22 cellular contexts compared by ENCODE assay signal in the genomic region with DNA sequence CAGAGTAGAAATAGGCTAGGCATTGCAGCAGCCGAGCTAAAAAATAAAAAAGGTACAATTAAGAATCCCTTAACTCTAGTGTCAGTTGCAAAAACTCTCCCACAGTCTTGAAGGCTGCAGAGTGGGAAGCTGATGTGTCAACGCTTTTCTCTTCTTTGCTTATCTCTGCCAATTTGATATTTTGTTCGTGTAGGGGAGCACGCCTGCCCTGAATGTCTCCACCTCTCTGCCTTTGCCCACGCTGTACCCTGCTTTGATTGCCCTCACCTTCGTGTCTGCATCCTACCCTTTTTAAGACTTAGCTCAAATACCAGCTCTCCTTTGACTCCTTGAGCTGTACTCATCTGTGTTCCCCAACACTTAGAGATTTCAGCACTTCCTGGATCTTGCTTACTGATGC.
DNase-seq lines count a peak whose midpoint lies in the region; ATAC-seq, FAIRE-seq and TF ChIP-seq lines count a peak whose summit lies in the region.
"Had no signal": no experiment of that assay in that cellular context is flagged by ENCODE, and none has a peak within 500 bp of the region (broad histone marks: within the 10 kb centered on the region; RNA-seq: fewer than 3 reads in every experiment).

No MANE protein-coding gene starts in this region.

- H3K36me3 ChIP-seq in GM23338 (ENCODE audit: insufficient read depth) (no peaks in the 10 kb centered on the region), H1 (ENCODE audit: control insufficient read depth in 2 of 4, insufficient read depth in 4 of 4, low read length in 3 of 4) (peaks cover 0 to 6% (median 0%) of the 10 kb centered on the region in 4 experiments; a peak in 1 of 8 replicates), Karpas-422 (ENCODE audit: insufficient read depth, low read length) (no peaks in the 10 kb centered on the region)
- H3K36me3 ChIP-seq: BLaER1, HAP-1 had no signal

- H3K9me2 ChIP-seq in GM23338 (ENCODE audit: insufficient read depth) = no peaks in the 10 kb centered on the region; the same call in 1 of the 2 replicates
- H3K9me2 ChIP-seq in Karpas-422 (replicated peaks; ENCODE audit: insufficient read depth, low read length) = no peaks in the 10 kb centered on the region

- H4K20me1 ChIP-seq in GM23338 (replicated peaks; ENCODE audit: insufficient read depth) (no peaks in the 10 kb centered on the region), H1 (replicated peaks in 1 of 2; ENCODE audit: control insufficient read depth in 1 of 2, insufficient read depth in 2 of 2, low read length in 2 of 2) (no peaks in the 10 kb centered on the region), Karpas-422 (ENCODE audit: insufficient read depth, low read depth, low read length) (no peaks in the 10 kb centered on the region), H9 (ENCODE audit: control insufficient read depth, insufficient read depth, insufficient read length) (no peaks in the 10 kb centered on the region)
- H4K20me1 ChIP-seq: BLaER1 had no signal

- no peak overlapping the region; the same call in 1 of the 2 replicates for H2BK12ac ChIP-seq in H1 (ENCODE audit: low read depth, low read length)
- H2BK12ac ChIP-seq in H9 (ENCODE audit: insufficient read length, low read depth, low read length) = no peak overlapping the region

- no peak overlapping the region for H2BK15ac ChIP-seq in H1 (ENCODE audit: low read length)
- no peak overlapping the region for H2BK15ac ChIP-seq in H9 (ENCODE audit: low read depth, low read length)

- TF ChIP-seq EP300 in H1 (IDR thresholded peaks at IDR 0.05; ENCODE audit: borderline replicate concordance in 1 of 2, low read depth in 2 of 2, low read length in 2 of 2) = no peak

- H3K9me3 Mint-ChIP-seq in GM23338 = peaks cover 2% of the 10 kb centered on the region; the same call in 1 of the 3 replicates
- H3K9me3 Mint-ChIP-seq in progenitor cell of endocrine pancreas (ENCODE audit: low read depth) = no peaks in the 10 kb centered on the region
- H3K9me3 Mint-ChIP-seq in H9 = peaks cover 3 to 4% of the 10 kb centered on the region in 2 experiments; a peak in 3 of 5 replicates

- H3K79me1 ChIP-seq in H1 (ENCODE audit: low read depth, low read length) (no peaks in the 10 kb centered on the region), H9 (ENCODE audit: insufficient read depth, low read depth, low read length, poor library complexity, severe bottlenecking) (no peaks in the 10 kb centered on the region)

- no peak overlapping the region for H2BK120ac ChIP-seq in H1 (replicated peaks; ENCODE audit: low read depth, low read length)
- no peak overlapping the region for H2BK120ac ChIP-seq in H9 (ENCODE audit: low read depth, low read length, poor library complexity, severe bottlenecking)

- H2BK5ac ChIP-seq in H1 (ENCODE audit: low read depth, low read length) (no peak overlapping the region), H9 (ENCODE audit: insufficient read length, low read length) (no peak overlapping the region)

- H3F3A ChIP-seq in GM23338 (replicated peaks; ENCODE audit: low read depth) = no peaks in the 10 kb centered on the region

- H3K27me3 ChIP-seq in GM23338 (ENCODE audit: insufficient read depth) = no peaks in the 10 kb centered on the region
- H3K27me3 ChIP-seq in H1 (replicated peaks in 1 of 4; ENCODE audit: control insufficient read depth in 3 of 4, extremely low read depth in 1 of 4, insufficient read depth in 3 of 4, low read length in 3 of 4) = no peaks in the 10 kb centered on the region
- no peaks in the 10 kb centered on the region for H3K27me3 ChIP-seq in Karpas-422 (ENCODE audit: low read length)
- H3K27me3 ChIP-seq in H9 (ENCODE audit: insufficient read depth, low read length) = no peaks in the 10 kb centered on the region
- H3K27me3 ChIP-seq: BLaER1 had no signal

- H3K18ac ChIP-seq in H1 (ENCODE audit: extremely low read depth, low read length) = no peak overlapping the region
- H3K18ac ChIP-seq in H9 (ENCODE audit: insufficient read length, low read depth, low read length) = no peak overlapping the region

- POLR2A ChIA-PET in H1 (lab: Charles Lee; ENCODE audit: partially characterized antibody) = interaction anchor here (1.0 to 2.3 kb wide), 3 partner anchors 8 to 15 kb away, joined by 4 to 12 read pairs (median 5); no protein-coding TSS in a partner anchor

- no peak overlapping the region for H2AK5ac ChIP-seq in H1 (ENCODE audit: low read depth, low read length)
- H2AK5ac ChIP-seq in H9 (ENCODE audit: insufficient read length, low read length) = no peak overlapping the region

- H3K4me3 Mint-ChIP-seq in GM23338 (no peak overlapping the region), progenitor cell of endocrine pancreas (ENCODE audit: low read depth) (no peak overlapping the region), H9 (no peak overlapping the region)
- H3K4me3 Mint-ChIP-seq: B cell; CD4-positive, CD25-positive, alpha-beta regulatory T cell; CD8-positive, alpha-beta T cell; HFFc6 had no signal

- WGBS in H1 (ENCODE audit: extremely low coverage in 1 of 2, insufficient coverage in 1 of 2, insufficient read length in 1 of 2, insufficient replicate concordance in 2 of 2, low coverage in 1 of 2, low lambda C conversion rate in 2 of 2, missing lambda C conversion rate in 1 of 2), 2 experiments = 83% methylated on average over 6 of the region's 6 CpGs; no CpG with 5 or more reads in 1 of the 2 experiments
- WGBS in H9 (ENCODE audit: extremely low coverage, insufficient read length, low lambda C conversion rate) = no CpG with 5 or more reads among the region's 6 CpGs

- H4K8ac ChIP-seq in H1 (ENCODE audit: extremely low read depth, insufficient read depth, low read length) = no peak overlapping the region
- H4K8ac ChIP-seq in H9 (replicated peaks; ENCODE audit: insufficient read length, low read depth, low read length) = no peak overlapping the region

- no peak overlapping the region for H3T11ph ChIP-seq in H9 (ENCODE audit: low read length)

- no peak for TF ChIP-seq POLR2A in H1 (IDR thresholded peaks at IDR 0.05; ENCODE audit: control extremely low read depth in 1 of 2, low read depth in 2 of 2, low read length in 2 of 2)

- H3K9ac ChIP-seq in H1 (replicated peaks in 1 of 4; ENCODE audit: extremely low read depth in 1 of 4, low read depth in 3 of 4, low read length in 3 of 4) (no peak overlapping the region), Karpas-422 (ENCODE audit: low read length) (no peak overlapping the region), H9 (ENCODE audit: extremely low read depth, insufficient read length, low read length) (no peak overlapping the region)
- H3K9ac ChIP-seq: BLaER1 had no signal

- no peak for ATAC-seq in GM23338
- ATAC-seq: CD8-positive, alpha-beta T cell had no signal

- CTCF ChIA-PET in H1 (lab: Charles Lee; ENCODE audit: partially characterized antibody) = interaction anchor here (0.8 to 1.6 kb wide), 6 partner anchors 11 to 201 kb away, joined by 3 to 4 read pairs (median 3); no protein-coding TSS in a partner anchor

- H3K4me1 Mint-ChIP-seq in GM23338 (peaks cover 7% of the 10 kb centered on the region), progenitor cell of endocrine pancreas (ENCODE audit: low read depth) (peaks cover 9% of the 10 kb centered on the region), H9 (peaks cover 8 to 11% of the 10 kb centered on the region in 2 experiments; a peak in 3 of 4 replicates)
- H3K4me1 Mint-ChIP-seq: B cell; CD4-positive, CD25-positive, alpha-beta regulatory T cell had no signal

- H3K4ac ChIP-seq in H1 (replicated peaks; ENCODE audit: insufficient read length, low read depth, low read length) (no peak overlapping the region), H9 (ENCODE audit: low read depth, low read length) (no peak overlapping the region)

- no peak for DNase-seq in GM23338 (ENCODE audit: low spot score)
- DNase-seq in H1 (ENCODE audit: low read depth in 1 of 2, low spot score in 2 of 2) = no peak
- peak in 31 of 56 donors; percentile 4 to 78 (median 31) for DNase-seq in nucleus accumbens (lab: John Stamatoyannopoulos, UW)
- peak; percentile 82 for DNase-seq in putamen (ENCODE audit: low spot score)
- DNase-seq in Karpas-422 = no peak
- DNase-seq in progenitor cell of endocrine pancreas (ENCODE audit: low spot score, unreplicated experiment) = no peak
- DNase-seq in H9 = no peak
- DNase-seq in activated CD8-positive, alpha-beta memory T cell treated with anti-CD3 and anti-CD28 coated beads for 24 hours = no peak
- DNase-seq: Caco-2; CD4-positive, CD25-positive, alpha-beta regulatory T cell; CD8-positive, alpha-beta T cell; DMS153; DND-41; HFFc6 had no signal

- 0 out of 2 replicates have a peak, but pooled peaks cover 3% of the 10 kb centered on the region for H3K4me1 ChIP-seq in GM23338 (ENCODE audit: insufficient read depth)
- H3K4me1 ChIP-seq in H1 (replicated peaks in 1 of 4; ENCODE audit: control insufficient read depth in 3 of 4, insufficient read depth in 4 of 4, low read length in 3 of 4) = no peaks in the 10 kb centered on the region; a peak in 1 of 7 replicates
- no peaks in the 10 kb centered on the region for H3K4me1 ChIP-seq in Karpas-422 (ENCODE audit: low read length)
- peaks cover 3% of the 10 kb centered on the region; the same call in 1 of the 2 replicates for H3K4me1 ChIP-seq in H9 (ENCODE audit: insufficient read depth, low read length)
- H3K4me1 ChIP-seq: BLaER1, Caco-2, HAP-1 had no signal

- FAIRE-seq in H1 (lab: Jason Lieb, UNC) = peak; percentile 28
- FAIRE-seq: A204.1, G401.6, GM12892 had no signal

- no peak overlapping the region for H3K23ac ChIP-seq in H1 (ENCODE audit: insufficient read length)
- H3K23ac ChIP-seq in H9 (ENCODE audit: insufficient read length, low read depth, low read length) = no peak overlapping the region

- H4K91ac ChIP-seq in H1 (replicated peaks; ENCODE audit: insufficient read length, low read length) (no peak overlapping the region), H9 (ENCODE audit: insufficient read length, low read depth, low read length) (no peak overlapping the region)

- H2BK20ac ChIP-seq in H1 (ENCODE audit: low read length) = no peak overlapping the region
- H2BK20ac ChIP-seq in H9 (ENCODE audit: low read depth, low read length, poor library complexity, severe bottlenecking) = no peak overlapping the region

- H4K5ac ChIP-seq in H1 (ENCODE audit: insufficient read length, low read depth, low read length) = no peak overlapping the region
- no peak overlapping the region for H4K5ac ChIP-seq in H9 (ENCODE audit: insufficient read length, low read depth, low read length)

- TF ChIP-seq CTCF in GM23338 (conservative IDR thresholded peaks at IDR 0.05; ENCODE audit: low read depth in 2 of 2) = no peak
- no peak for TF ChIP-seq CTCF in H1 (IDR thresholded peaks at IDR 0.05; ENCODE audit: control extremely low read depth in 1 of 3, insufficient read depth in 1 of 3, low read depth in 1 of 3, low read length in 3 of 3)
- TF ChIP-seq CTCF in progenitor cell of endocrine pancreas (IDR thresholded peaks at IDR 0.05; ENCODE audit: unreplicated experiment) = no peak
- TF ChIP-seq CTCF in H9 (conservative IDR thresholded peaks at IDR 0.05) = no peak

- H3K27ac Mint-ChIP-seq in GM23338 (0 out of 2 replicates have a peak overlapping the region, but pooled peaks have one; percentile 1), progenitor cell of endocrine pancreas (no peak overlapping the region), H9 (no peak overlapping the region)
- H3K27ac Mint-ChIP-seq: B cell; CD8-positive, alpha-beta T cell; HFFc6 had no signal

- H3K79me2 ChIP-seq in GM23338 (replicated peaks; ENCODE audit: insufficient read depth) = no peaks in the 10 kb centered on the region
- no peaks in the 10 kb centered on the region for H3K79me2 ChIP-seq in H1 (ENCODE audit: control insufficient read depth in 1 of 2, insufficient read depth in 2 of 2, low read length in 2 of 2)
- no peaks in the 10 kb centered on the region for H3K79me2 ChIP-seq in Karpas-422 (ENCODE audit: low read length)
- no peaks in the 10 kb centered on the region for H3K79me2 ChIP-seq in H9 (ENCODE audit: insufficient read depth, low read length)

- no peak overlapping the region for H3K56ac ChIP-seq in H1 (replicated peaks; ENCODE audit: insufficient read length, low read depth, low read length)
- no peak overlapping the region for H3K56ac ChIP-seq in H9 (ENCODE audit: insufficient read length, low read depth, low read length)

- no peak for TF ChIP-seq RAD21 in H1 (IDR thresholded peaks at IDR 0.05 in 1 of 2, conservative IDR thresholded peaks at IDR 0.05 in 1 of 2; ENCODE audit: low read depth in 2 of 2, low read length in 2 of 2)

- H3K27me3 Mint-ChIP-seq in GM23338 (ENCODE audit: insufficient read depth, low read depth, poor library complexity) (no peaks in the 10 kb centered on the region), progenitor cell of endocrine pancreas (no peaks in the 10 kb centered on the region), H9 (ENCODE audit: low read depth) (no peaks in the 10 kb centered on the region)
- H3K27me3 Mint-ChIP-seq: B cell had no signal

- H3K23me2 ChIP-seq in H1 (ENCODE audit: low read depth, low read length) (no peaks in the 10 kb centered on the region), H9 (ENCODE audit: insufficient read length, low read depth, low read length, poor library complexity, severe bottlenecking) (no peaks in the 10 kb centered on the region)

- H3K14ac ChIP-seq in H1 (ENCODE audit: insufficient read length) = no peak overlapping the region
- no peak overlapping the region for H3K14ac ChIP-seq in H9 (ENCODE audit: insufficient read depth, low read length)

- H3K27ac ChIP-seq in GM23338 (ENCODE audit: low read depth) (no peak overlapping the region), H1 (ENCODE audit: low read depth, low read length) (no peak overlapping the region), Karpas-422 (ENCODE audit: low read length) (no peak overlapping the region), H9 (ENCODE audit: insufficient read length, low read depth, low read length) (no peak overlapping the region)
- H3K27ac ChIP-seq: 22Rv1, BLaER1, C4-2B had no signal

- no peak overlapping the region for H3K4me3 ChIP-seq in GM23338
- H3K4me3 ChIP-seq in H1 (ENCODE audit: extremely low read depth in 1 of 4, insufficient read depth in 2 of 4, low read depth in 3 of 4, low read length in 4 of 4) = no peak overlapping the region
- H3K4me3 ChIP-seq in Karpas-422 (ENCODE audit: low read length) = no peak overlapping the region
- H3K4me3 ChIP-seq: BLaER1, HAP-1 had no signal

- H3K4me2 ChIP-seq in GM23338 (no peak overlapping the region), H1 (ENCODE audit: insufficient read depth in 1 of 2, low read depth in 2 of 2, low read length in 2 of 2) (no peak overlapping the region), Karpas-422 (ENCODE audit: low read depth, low read length, poor library complexity, severe bottlenecking) (no peak overlapping the region), H9 (ENCODE audit: insufficient read depth, insufficient read length, low read length) (no peak overlapping the region)
- H3K4me2 ChIP-seq: BLaER1 had no signal

- H3K9me3 ChIP-seq in H1 (ENCODE audit: insufficient read depth in 2 of 2, low read depth in 1 of 2, low read length in 1 of 2) = peaks cover 0 to 3% of the 10 kb centered on the region in 2 experiments; a peak in 1 of 4 replicates
- no peaks in the 10 kb centered on the region for H3K9me3 ChIP-seq in Karpas-422 (ENCODE audit: low read length)
- H3K9me3 ChIP-seq in H9 (ENCODE audit: control insufficient read depth, low read depth, low read length) = no peaks in the 10 kb centered on the region
- H3K9me3 ChIP-seq: BLaER1, Caco-2, HAP-1 had no signal

- H2AFZ ChIP-seq in GM23338 (no peak overlapping the region), H1 (ENCODE audit: low read length) (no peak overlapping the region), Karpas-422 (ENCODE audit: low read length) (no peak overlapping the region), H9 (ENCODE audit: low read length) (no peak overlapping the region)

- peaks cover 14% of the 10 kb centered on the region for H3K36me3 Mint-ChIP-seq in GM23338 (ENCODE audit: low read depth)
- H3K36me3 Mint-ChIP-seq in progenitor cell of endocrine pancreas (ENCODE audit: insufficient read depth) = no peaks in the 10 kb centered on the region
- peaks cover 13 to 18% (median 18%) of the 10 kb centered on the region in 3 experiments for H3K36me3 Mint-ChIP-seq in H9 (ENCODE audit: insufficient read depth in 1 of 3, low read depth in 3 of 3)
- H3K36me3 Mint-ChIP-seq: CD4-positive, CD25-positive, alpha-beta regulatory T cell; CD8-positive, alpha-beta T cell had no signal

Comparison
In these comparisons a context has a peak if more than half of its experiments do, and no peak if none do; other contexts are left out.
1. DNase-seq: peak in nucleus accumbens (31 of 56) and putamen (single experiment); none in GM23338 (single experiment), H1 (0 of 2), Karpas-422 (single experiment), progenitor cell of endocrine pancreas (single experiment), H9 (single experiment) and activated CD8-positive, alpha-beta memory T cell treated with anti-CD3 and anti-CD28 coated beads for 24 hours (single experiment).